10 cellular contexts compared by ENCODE assay signal in the genomic region with DNA sequence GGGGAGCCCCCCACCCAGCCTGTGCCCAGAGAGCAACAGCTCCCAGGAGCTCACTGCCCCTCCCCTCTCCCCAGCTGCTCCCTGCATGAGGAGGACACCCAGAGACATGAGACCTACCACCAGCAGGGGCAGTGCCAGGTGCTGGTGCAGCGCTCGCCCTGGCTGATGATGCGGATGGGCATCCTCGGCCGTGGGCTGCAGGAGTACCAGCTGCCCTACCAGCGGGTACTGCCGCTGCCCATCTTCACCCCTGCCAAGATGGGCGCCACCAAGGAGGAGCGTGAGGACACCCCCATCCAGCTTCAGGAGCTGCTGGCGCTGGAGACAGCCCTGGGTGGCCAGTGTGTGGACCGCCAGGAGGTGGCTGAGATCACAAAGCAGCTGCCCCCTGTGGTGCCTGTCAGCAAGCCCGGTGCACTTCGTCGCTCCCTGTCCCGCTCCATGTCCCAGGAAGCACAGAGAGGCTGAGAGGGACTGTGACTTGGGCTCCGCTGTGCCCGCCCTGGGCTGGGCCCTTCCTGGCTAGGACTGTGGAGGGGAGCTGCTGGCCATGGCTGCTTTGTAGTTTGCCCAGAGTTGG. TPM values are rescaled to one million over a fixed set of nuclear protein-coding genes. Genes with fewer than 3 reads are reported as not detected.
A peak's percentile ranks its signal among the peaks of the same experiment; 100 is the strongest.
DNase-seq lines count a peak whose midpoint lies in the region; ATAC-seq and TF ChIP-seq lines count a peak whose summit lies in the region.
"Had no signal": no experiment of that assay in that cellular context is flagged by ENCODE, and none has a peak within 500 bp of the region (broad histone marks: within the 10 kb centered on the region; RNA-seq: fewer than 3 reads in every experiment).

No MANE protein-coding gene starts in this region.

- peaks cover 8% of the 10 kb centered on the region for H3K4me1 Mint-ChIP-seq in activated CD4-positive, alpha-beta memory T cell treated with anti-CD3 and anti-CD28 coated beads for 36 hours (ENCODE audit: low read depth)
- peaks cover 5% of the 10 kb centered on the region for H3K4me1 Mint-ChIP-seq in activated CD4-positive, alpha-beta memory T cell treated with anti-CD3 and anti-CD28 coated beads, Interleukin-2, amount 10 ng/mL, durations not matched to agents 7 days and 5 days

- H3K27me3 Mint-ChIP-seq in activated CD4-positive, alpha-beta memory T cell treated with anti-CD3 and anti-CD28 coated beads for 36 hours: peaks cover 22% of the 10 kb centered on the region
- peaks cover 32% of the 10 kb centered on the region for H3K27me3 Mint-ChIP-seq in activated CD4-positive, alpha-beta memory T cell treated with anti-CD3 and anti-CD28 coated beads, Interleukin-2, amount 10 ng/mL, durations not matched to agents 7 days and 5 days

- H3K4me3 ChIP-seq in left ventricle myocardium inferior (peak overlapping the region; percentile 76), thoracic aorta (no peak overlapping the region)

- peak; percentile 17 for TF ChIP-seq CTCF in left ventricle myocardium inferior (IDR thresholded peaks at IDR 0.05; ENCODE audit: borderline replicate concordance)
- TF ChIP-seq CTCF in thoracic aorta (IDR thresholded peaks at IDR 0.05): no peak

- H3K4me3 Mint-ChIP-seq in activated CD4-positive, alpha-beta memory T cell treated with anti-CD3 and anti-CD28 coated beads for 36 hours: no peak overlapping the region
- H3K4me3 Mint-ChIP-seq in activated CD4-positive, alpha-beta memory T cell treated with anti-CD3 and anti-CD28 coated beads, Interleukin-2, amount 10 ng/mL, durations not matched to agents 7 days and 5 days: no peak overlapping the region

- CTCF ChIA-PET in activated CD4-positive, alpha-beta memory T cell treated with anti-CD3 and anti-CD28 coated beads for 36 hours (lab: Charles Lee): interaction anchor here (0.6 to 3.2 kb wide), 9 partner anchors 10 to 222 kb away, joined by 3 to 18 read pairs (median 5); no protein-coding TSS in a partner anchor
- CTCF ChIA-PET in activated CD4-positive, alpha-beta memory T cell treated with anti-CD3 and anti-CD28 coated beads, Interleukin-2, amount 10 ng/mL, durations not matched to agents 7 days and 5 days (lab: Charles Lee): interaction anchor here (1.7 to 2.0 kb wide), 3 partner anchors 11 to 44 kb away, joined by 5 to 14 read pairs (median 5); no protein-coding TSS in a partner anchor

- POLR2A ChIA-PET in activated CD4-positive, alpha-beta memory T cell treated with anti-CD3 and anti-CD28 coated beads for 36 hours (lab: Charles Lee): interaction anchor here (1.3 kb wide), 1 partner anchor 12 kb away, joined by 3 read pairs; no protein-coding TSS in a partner anchor
- POLR2A ChIA-PET in activated CD4-positive, alpha-beta memory T cell treated with anti-CD3 and anti-CD28 coated beads, Interleukin-2, amount 10 ng/mL, durations not matched to agents 7 days and 5 days (lab: Charles Lee): interaction anchor here (1.0 to 2.1 kb wide), 2 partner anchors 11 to 12 kb away, joined by 3 to 14 read pairs; no protein-coding TSS in a partner anchor

- H3K9me3 ChIP-seq in left ventricle myocardium inferior (replicated peaks) (no peaks in the 10 kb centered on the region), thoracic aorta (no peaks in the 10 kb centered on the region)

- H3K4me1 ChIP-seq in left ventricle myocardium inferior (peaks cover 97% of the 10 kb centered on the region), thoracic aorta (ENCODE audit: control insufficient read depth in 1 of 2, low read depth in 2 of 2) (peaks cover 22 to 65% of the 10 kb centered on the region in 2 donors)

- peak; percentile 17 for DNase-seq in activated CD4-positive, alpha-beta memory T cell treated with anti-CD3 and anti-CD28 coated beads for 36 hours
- no peak for DNase-seq in activated CD4-positive, alpha-beta memory T cell treated with anti-CD3 and anti-CD28 coated beads, Interleukin-2, amount 10 ng/mL, durations not matched to agents 7 days and 5 days
- DNase-seq in RPMI8226 (peak; percentile 61), left ventricle myocardium inferior (no peak), thoracic aorta (ENCODE audit: low spot score) (no peak)
- DNase-seq in stimulated activated CD4-positive, alpha-beta T cell treated with anti-CD3 and anti-CD28 coated beads, Interleukin-2, amount 100 ng/mL, for 48 hours: no peak
- DNase-seq: DMS153, NCI-H1048 had no signal

- H3K36me3 ChIP-seq in left ventricle myocardium inferior: peaks cover 2% of the 10 kb centered on the region
- peaks cover 3% of the 10 kb centered on the region for H3K36me3 ChIP-seq in thoracic aorta

- peaks cover 42% of the 10 kb centered on the region for H3K27me3 ChIP-seq in left ventricle myocardium inferior (ENCODE audit: low read depth)
- H3K27me3 ChIP-seq in thoracic aorta (replicated peaks; ENCODE audit: insufficient read depth): no peaks in the 10 kb centered on the region

- no peak overlapping the region for H3K27ac Mint-ChIP-seq in activated CD4-positive, alpha-beta memory T cell treated with anti-CD3 and anti-CD28 coated beads for 36 hours
- no peak overlapping the region for H3K27ac Mint-ChIP-seq in activated CD4-positive, alpha-beta memory T cell treated with anti-CD3 and anti-CD28 coated beads, Interleukin-2, amount 10 ng/mL, durations not matched to agents 7 days and 5 days

- ATAC-seq in thoracic aorta (ENCODE audit: insufficient number of reproducible peaks, low FRiP score, low read depth): no peak
- ATAC-seq in HG03039 (IDR thresholded peaks at IDR 0.05; ENCODE audit: unreplicated experiment): no peak
- no peak for ATAC-seq in GM19463 (IDR thresholded peaks at IDR 0.05; ENCODE audit: unreplicated experiment)

- intact Hi-C loops in activated CD4-positive, alpha-beta memory T cell treated with anti-CD3 and anti-CD28 coated beads for 36 hours (cut with micrococcal nuclease): no loop called here
- intact Hi-C loops in left ventricle myocardium inferior (cut with micrococcal nuclease): no loop called here

- H3K27ac ChIP-seq in left ventricle myocardium inferior (replicated peaks) (peak overlapping the region; percentile 97), thoracic aorta (peak overlapping the region; percentile 59 to 77)

- H3K36me3 Mint-ChIP-seq in activated CD4-positive, alpha-beta memory T cell treated with anti-CD3 and anti-CD28 coated beads for 36 hours: peaks cover 8% of the 10 kb centered on the region
- peaks cover 14% of the 10 kb centered on the region for H3K36me3 Mint-ChIP-seq in activated CD4-positive, alpha-beta memory T cell treated with anti-CD3 and anti-CD28 coated beads, Interleukin-2, amount 10 ng/mL, durations not matched to agents 7 days and 5 days (ENCODE audit: low read depth)

- H3K9me3 Mint-ChIP-seq in activated CD4-positive, alpha-beta memory T cell treated with anti-CD3 and anti-CD28 coated beads for 36 hours: no peaks in the 10 kb centered on the region
- H3K9me3 Mint-ChIP-seq in activated CD4-positive, alpha-beta memory T cell treated with anti-CD3 and anti-CD28 coated beads, Interleukin-2, amount 10 ng/mL, durations not matched to agents 7 days and 5 days: no peaks in the 10 kb centered on the region

RNA-seq across cellular contexts. Expression of a gene that starts 0.6 kb away (rescaled TPM):
- total RNA-seq in activated CD4-positive, alpha-beta memory T cell treated with anti-CD3 and anti-CD28 coated beads for 36 hours: under 1 TPM; 0.80 to 0.90 TPM
- 1 to 10 TPM; 1.3 to 1.5 TPM for total RNA-seq in activated CD4-positive, alpha-beta memory T cell treated with anti-CD3 and anti-CD28 coated beads, Interleukin-2, amount 10 ng/mL, durations not matched to agents 7 days and 5 days
- 5,825 TPM for total RNA-seq in left ventricle myocardium inferior
- 10 to 100 TPM in 1 of 2 donors, 1 to 10 TPM in 1; 6.4 to 16.9 TPM for total RNA-seq in thoracic aorta

RNA-seq across cellular contexts. Expression of a gene that starts 2.5 kb away (rescaled TPM):
- total RNA-seq in activated CD4-positive, alpha-beta memory T cell treated with anti-CD3 and anti-CD28 coated beads for 36 hours: not detected
- total RNA-seq in activated CD4-positive, alpha-beta memory T cell treated with anti-CD3 and anti-CD28 coated beads, Interleukin-2, amount 10 ng/mL, durations not matched to agents 7 days and 5 days: not detected
- 7.6 TPM for total RNA-seq in left ventricle myocardium inferior
- 10 to 100 TPM in 1 of 2 donors, 1 to 10 TPM in 1; 3.1 to 22.9 TPM for total RNA-seq in thoracic aorta

RNA-seq across cellular contexts. Expression of a gene that starts 22.1 kb away (rescaled TPM):
- total RNA-seq in activated CD4-positive, alpha-beta memory T cell treated with anti-CD3 and anti-CD28 coated beads for 36 hours: 1 to 10 TPM; 8.3 to 8.6 TPM
- 10 to 100 TPM; 14.0 to 14.2 TPM for total RNA-seq in activated CD4-positive, alpha-beta memory T cell treated with anti-CD3 and anti-CD28 coated beads, Interleukin-2, amount 10 ng/mL, durations not matched to agents 7 days and 5 days
- 10.7 TPM for total RNA-seq in left ventricle myocardium inferior
- 10 to 100 TPM; 19.9 to 27.2 TPM for total RNA-seq in thoracic aorta

RNA-seq across cellular contexts. Expression of a gene that starts 28.8 kb away (rescaled TPM):
- 10 to 100 TPM; 53.6 to 60.3 TPM for total RNA-seq in activated CD4-positive, alpha-beta memory T cell treated with anti-CD3 and anti-CD28 coated beads for 36 hours
- 10 to 100 TPM; 72.0 to 73.7 TPM for total RNA-seq in activated CD4-positive, alpha-beta memory T cell treated with anti-CD3 and anti-CD28 coated beads, Interleukin-2, amount 10 ng/mL, durations not matched to agents 7 days and 5 days
- 15.7 TPM for total RNA-seq in left ventricle myocardium inferior
- 10 to 100 TPM; 52.5 to 67.7 TPM for total RNA-seq in thoracic aorta

RNA-seq across cellular contexts. Expression of a gene that starts 34.1 kb away (rescaled TPM):
- total RNA-seq in activated CD4-positive, alpha-beta memory T cell treated with anti-CD3 and anti-CD28 coated beads for 36 hours: 1 to 10 TPM; 5.9 to 6.3 TPM
- 1 to 10 TPM; 5.1 to 6.0 TPM for total RNA-seq in activated CD4-positive, alpha-beta memory T cell treated with anti-CD3 and anti-CD28 coated beads, Interleukin-2, amount 10 ng/mL, durations not matched to agents 7 days and 5 days
- total RNA-seq in left ventricle myocardium inferior (61.0 TPM), thoracic aorta (10 to 100 TPM; 88.1 to 94.7 TPM)

Comparison
In these comparisons a context has a peak if more than half of its experiments do, and no peak if none do; other contexts are left out.
1. DNase-seq: peak in activated CD4-positive, alpha-beta memory T cell treated with anti-CD3 and anti-CD28 coated beads for 36 hours (single experiment) and RPMI8226 (single experiment); none in activated CD4-positive, alpha-beta memory T cell treated with anti-CD3 and anti-CD28 coated beads, Interleukin-2, amount 10 ng/mL, durations not matched to agents 7 days and 5 days (single experiment), left ventricle myocardium inferior (single experiment), thoracic aorta (single experiment) and stimulated activated CD4-positive, alpha-beta T cell treated with anti-CD3 and anti-CD28 coated beads, Interleukin-2, amount 100 ng/mL, for 48 hours (0 of 2).
2. RNA of a gene that starts 0.6 kb away (total RNA-seq): 5,825 TPM in left ventricle myocardium inferior (single experiment); 6.4 to 16.9 TPM in thoracic aorta, 1.3 to 1.5 TPM in activated CD4-positive, alpha-beta memory T cell treated with anti-CD3 and anti-CD28 coated beads, Interleukin-2, amount 10 ng/mL, durations not matched to agents 7 days and 5 days and 0.80 to 0.90 TPM in activated CD4-positive, alpha-beta memory T cell treated with anti-CD3 and anti-CD28 coated beads for 36 hours; every median in the first group is over 100 times any median in the second.